24 cellular contexts compared by ENCODE assay signal in genomic region chr20:24651973-24652340, GRCh38.
"Had no signal": no experiment of that assay in that cellular context is flagged by ENCODE, and none has a peak within 500 bp of the region (broad histone marks: within the 10 kb centered on the region; RNA-seq: fewer than 3 reads in every experiment).

No MANE protein-coding gene starts in this region.

- H3K36me3 ChIP-seq: brain microvascular endothelial cell, right atrium auricular region, transverse colon, vagina had no signal

- ATAC-seq: activated CD8-positive, alpha-beta T cell treated with anti-CD3 and anti-CD28 coated beads, Interleukin-2, amount 10 ng/mL, durations not matched to agents 7 days and 5 days; activated naive CD4-positive, alpha-beta T cell treated with anti-CD3 and anti-CD28 coated beads, Interleukin-2, amount 50 U/mL, for 72 hours; left ventricle myocardium superior; stimulated activated naive CD8-positive, alpha-beta T cell treated with anti-CD3 and anti-CD28 coated beads, Interleukin-15, Interleukin-2, amounts not matched to agents 100 U/mL and 50 U/mL, for 24 hours; WTC11 had no signal

- H3K27ac Mint-ChIP-seq: activated CD8-positive, alpha-beta T cell treated with anti-CD3 and anti-CD28 coated beads, Interleukin-2, amount 10 ng/mL, durations not matched to agents 7 days and 5 days; activated naive CD4-positive, alpha-beta T cell treated with anti-CD3 and anti-CD28 coated beads, Interleukin-2, amount 50 U/mL, for 72 hours; memory B cell; nephron; progenitor cell of endocrine pancreas; WTC11 had no signal

- H3K4me1 Mint-ChIP-seq: central memory CD8-positive, alpha-beta T cell had no signal

- H3K36me3 Mint-ChIP-seq: activated naive CD4-positive, alpha-beta T cell treated with anti-CD3 and anti-CD28 coated beads, Interleukin-2, amount 50 U/mL, for 72 hours; memory B cell; WTC11 had no signal

- H3K4me3 ChIP-seq: right atrium auricular region, transverse colon, vagina had no signal

- H3K9me3 Mint-ChIP-seq: activated naive CD4-positive, alpha-beta T cell treated with anti-CD3 and anti-CD28 coated beads, Interleukin-2, amount 50 U/mL, for 72 hours; central memory CD8-positive, alpha-beta T cell; memory B cell; nephron had no signal

- DNase-seq: activated CD4-positive, alpha-beta T cell treated with anti-CD3 and anti-CD28 coated beads for 4 hours; activated CD8-positive, alpha-beta memory T cell treated with anti-CD3 and anti-CD28 coated beads, Interleukin-2, amount 50 U/mL, for 4 hours; activated CD8-positive, alpha-beta T cell treated with anti-CD3 and anti-CD28 coated beads, Interleukin-2, amount 10 ng/mL, durations not matched to agents 7 days and 5 days; activated gamma-delta T cell; activated T-cell treated with anti-CD3 and anti-CD28 coated beads, Interleukin-2, amount 50 U/mL, for 48 hours; effector CD8-positive, alpha-beta T cell; foreskin melanocyte; left ventricle myocardium superior; nucleus accumbens; small intestine; stimulated activated CD4-positive, alpha-beta T cell treated with anti-CD3 and anti-CD28 coated beads, Interleukin-4, amount 100 ng/mL, for 4 hours; stimulated activated CD8-positive, alpha-beta memory T cell treated with anti-CD3 and anti-CD28 coated beads, Interleukin-4, amount 100 ng/mL, for 48 hours; stimulated activated naive CD8-positive, alpha-beta T cell treated with anti-CD3 and anti-CD28 coated beads, Interleukin-15, Interleukin-2, amounts not matched to agents 100 U/mL and 50 U/mL, for 24 hours; T1000; transverse colon had no signal

- H3K4me1 ChIP-seq: transverse colon had no signal

- H3K27ac ChIP-seq: brain microvascular endothelial cell, right atrium auricular region, transverse colon, vagina had no signal

- H3K9me3 ChIP-seq: right atrium auricular region, transverse colon, vagina had no signal

- H3K4me3 Mint-ChIP-seq: activated CD8-positive, alpha-beta T cell treated with anti-CD3 and anti-CD28 coated beads, Interleukin-2, amount 10 ng/mL, durations not matched to agents 7 days and 5 days; central memory CD8-positive, alpha-beta T cell; memory B cell; nephron; WTC11 had no signal

- H3K27me3 ChIP-seq: brain microvascular endothelial cell, right atrium auricular region, transverse colon, vagina had no signal
